Comparison of ENCODE assay signal across 8 cellular contexts in genomic region chr17:39927101-39927927, GRCh38. TPM values are rescaled to one million over a fixed set of nuclear protein-coding genes. Genes with fewer than 3 reads are reported as not detected.
DNase-seq lines count a peak whose midpoint lies in the region; ATAC-seq and TF ChIP-seq lines count a peak whose summit lies in the region.

LRRC3C (plus strand) TSS chr17:39927732; CDS start chr17:39941524, 13,792 bp downstream.
ORMDL3 (minus strand) TSS chr17:39927601; CDS start chr17:39924203, 3,398 bp downstream.

- ATAC-seq in HG02763 (IDR thresholded peaks at IDR 0.05; ENCODE audit: unreplicated experiment) (peak; percentile 82), heart left ventricle (peak; percentile 82 to 90 (median 90))

- H3K36me3 Mint-ChIP-seq in type B pancreatic cell = no peaks in the 10 kb centered on the region

- peak within 1 kb of the TSS; percentile 93 for H3K4me3 Mint-ChIP-seq in type B pancreatic cell

- H3K4me1 Mint-ChIP-seq in type B pancreatic cell (ENCODE audit: unreplicated experiment) = peaks cover 27% of the 10 kb centered on the region

- H3K27ac ChIP-seq in adrenal gland = peak within 1 kb of the TSS; percentile 11 to 85 (median 80)
- H3K27ac ChIP-seq in heart left ventricle = peak within 1 kb of the TSS; percentile 91 to 98 (median 96)

- H3K36me3 ChIP-seq in adrenal gland (replicated peaks in 1 of 2) (peaks cover 0 to 17% of the 10 kb centered on the region in 2 donors), heart left ventricle (peaks cover 0 to 19% (median 17%) of the 10 kb centered on the region in 9 donors)

- no peaks in the 10 kb centered on the region for H3K9me3 ChIP-seq in adrenal gland (replicated peaks in 1 of 3)
- no peaks in the 10 kb centered on the region for H3K9me3 ChIP-seq in heart left ventricle

- TF ChIP-seq CTCF in GM12864 (IDR thresholded peaks at IDR 0.05; ENCODE audit: low read depth, low read length, missing control alignments) (no peak), adrenal gland (IDR thresholded peaks at IDR 0.05) (no peak), heart left ventricle (IDR thresholded peaks at IDR 0.05) (no peak), type B pancreatic cell (conservative IDR thresholded peaks at IDR 0.05) (no peak)

- WGBS in adrenal gland, 4 donors = 1 to 4% (median 1%) methylated on average over 21 to 72 of the region's 72 CpGs
- WGBS in heart left ventricle, 4 donors = 0 to 1% (median 1%) methylated on average over 42 to 72 of the region's 72 CpGs

- DNase-seq in GM12864 (ENCODE audit: low read depth) (peak; percentile 60), NCI-H1436 treated with DMSO at 0.1 percent for 48 hours (lab: John Stamatoyannopoulos, UW) (peak; percentile 68), T follicular helper cell (ENCODE audit: low read depth) (peak; percentile 84), adrenal gland (peak; percentile 94 to 96 (median 95)), heart left ventricle (peak; percentile 95 to 98 (median 96)), pons (ENCODE audit: low spot score) (peak; percentile 88), type B pancreatic cell (ENCODE audit: extremely low spot score, unreplicated experiment) (peak; percentile 97)

- H3K4me3 ChIP-seq in GM12864 (ENCODE audit: low read depth, low read length) (peak within 1 kb of the TSS; percentile 63), adrenal gland (peak within 1 kb of the TSS; percentile 21 to 98 (median 82)), heart left ventricle (peak within 1 kb of the TSS; percentile 59 to 96 (median 78))

- H3K4me1 ChIP-seq in adrenal gland (replicated peaks in 1 of 2) (peaks cover 19 to 38% of the 10 kb centered on the region in 2 donors), heart left ventricle (peaks cover 6 to 68% (median 49%) of the 10 kb centered on the region in 12 donors)

- H3K9me3 Mint-ChIP-seq in type B pancreatic cell = no peaks in the 10 kb centered on the region

- TF ChIP-seq POLR2A in adrenal gland (IDR thresholded peaks at IDR 0.05) (peak; percentile 62 to 82), heart left ventricle (IDR thresholded peaks at IDR 0.05) (peak; percentile 5 to 82)

- intact Hi-C loops in adrenal gland (cut with DNase I) = no loop called here
- intact Hi-C loops in heart left ventricle (cut with DNase I) = loop anchor here in 4 of 10 donors (1.0 to 10.0 kb wide), 5 partner anchors 26 to 63 kb away; partner anchors contain the start of genes PSMD3 (in 2 of the 4), IKZF3 (in 1 of the 4) and ZPBP2 (in 1 of the 4)

- no peaks in the 10 kb centered on the region for H3K27me3 Mint-ChIP-seq in type B pancreatic cell

- H3K27me3 ChIP-seq in adrenal gland = no peaks in the 10 kb centered on the region
- no peaks in the 10 kb centered on the region for H3K27me3 ChIP-seq in heart left ventricle

- H3K27ac Mint-ChIP-seq in type B pancreatic cell = peak within 1 kb of the TSS; percentile 94

RNA-seq across cellular contexts. Expression of gene LRRC3C, which starts in this region (rescaled TPM):
- total RNA-seq in adrenal gland = not detected
- polyA plus RNA-seq in adrenal gland = not detected
- total RNA-seq in heart left ventricle = not detected
- polyA plus RNA-seq in heart left ventricle = not detected
- not detected in 2 replicates for total RNA-seq in type B pancreatic cell (ENCODE audit: low replicate concordance)

RNA-seq across cellular contexts. Expression of gene ORMDL3, which starts in this region (rescaled TPM):
- total RNA-seq in adrenal gland (10 to 100 TPM; 29.1 to 76.7 (median 50.9) TPM), heart left ventricle (100 to 1,000 TPM in 1 of 9 donors, 10 to 100 TPM in 8; 40.0 to 111 (median 59.2) TPM), type B pancreatic cell (ENCODE audit: low replicate concordance) (59.8 and 82.7 TPM in 2 replicates)
- polyA plus RNA-seq in adrenal gland (100 to 1,000 TPM in 1 of 3 donors, 10 to 100 TPM in 2; 40.4 to 102 (median 52.1) TPM), heart left ventricle (10 to 100 TPM; 49.9 to 64.0 TPM)

Comparison
In these comparisons a context has a peak if more than half of its experiments do, and no peak if none do; other contexts are left out.
1. Peak in every context shown above with its lines: DNase-seq, ATAC-seq, H3K4me3 ChIP-seq and H3K27ac ChIP-seq.